15 cellular contexts compared by ENCODE assay signal in genomic region chr17:82235056-82235774, GRCh38. TPM values are rescaled to one million over a fixed set of nuclear protein-coding genes. Genes with fewer than 3 reads are reported as not detected.
DNase-seq lines count a peak whose midpoint lies in the region; ATAC-seq, FAIRE-seq and TF ChIP-seq lines count a peak whose summit lies in the region.
"Had no signal": no experiment of that assay in that cellular context is flagged by ENCODE, and none has a peak within 500 bp of the region (broad histone marks: within the 10 kb centered on the region; RNA-seq: fewer than 3 reads in every experiment).

No MANE protein-coding gene starts in this region.

- peaks cover 6% of the 10 kb centered on the region for H3K36me3 Mint-ChIP-seq in endodermal cell (ENCODE audit: low read depth)

- peak overlapping the region; percentile 11 for H3K27ac ChIP-seq in AG04450 (ENCODE audit: low read depth, low read length)
- no peak overlapping the region for H3K27ac ChIP-seq in IMR-90 (ENCODE audit: insufficient read depth, low read length)
- H3K27ac ChIP-seq in endodermal cell (ENCODE audit: low read depth, low read length) = no peak overlapping the region
- peak overlapping the region; percentile 90 to 98 (median 93) for H3K27ac ChIP-seq in gastrocnemius medialis
- H3K27ac ChIP-seq in small intestine (ENCODE audit: low read depth in 1 of 2, low read length in 1 of 2) = no peak overlapping the region
- H3K27ac ChIP-seq: KMS-11 had no signal

- H2AK9ac ChIP-seq in IMR-90 (replicated peaks; ENCODE audit: low read depth, low read length, poor library complexity) = peak overlapping the region; percentile 96

- H3K4me1 ChIP-seq in IMR-90 (ENCODE audit: control insufficient read depth, insufficient read depth, low read length) (peaks cover 50% of the 10 kb centered on the region), endodermal cell (ENCODE audit: control insufficient read depth, insufficient read depth, low read length) (peaks cover 9% of the 10 kb centered on the region), gastrocnemius medialis (peaks cover 74 to 89% of the 10 kb centered on the region in 2 donors), small intestine (ENCODE audit: control insufficient read depth in 2 of 2, insufficient read depth in 1 of 2, low read depth in 1 of 2, low read length in 1 of 2) (peaks cover 2 to 6% of the 10 kb centered on the region in 2 donors)

- H2AFZ ChIP-seq in IMR-90 (replicated peaks; ENCODE audit: low read length, poor library complexity) = no peak overlapping the region

- H3K79me1 ChIP-seq in IMR-90 (ENCODE audit: low read depth in 1 of 2, low read length in 2 of 2) = peaks cover 8 to 68% of the 10 kb centered on the region in 2 experiments; a peak in 3 of 4 replicates

- 0 out of 2 replicates have a peak overlapping the region, but pooled peaks have one; percentile 1 for H2AK5ac ChIP-seq in IMR-90 (ENCODE audit: low read depth, low read length)

- intact Hi-C loops in IMR-90 (cut with micrococcal nuclease) = no loop called here
- intact Hi-C loops in gastrocnemius medialis (cut with DNase I; ENCODE audit: low total_unique reads) = loop anchor here (5.0 kb wide), 1 partner anchor 198 kb away; the partner anchor contains the start of gene DCXR

- dilution Hi-C loops in IMR-90 (cut with HindIII; ENCODE audit: low sequenced_read_pairs, unreplicated experiment) = no loop called here

- no peak overlapping the region for H2BK5ac ChIP-seq in IMR-90 (ENCODE audit: low read depth, low read length, poor library complexity, severe bottlenecking)

- no peak for TF ChIP-seq RAD21 in IMR-90 (IDR thresholded peaks at IDR 0.05; ENCODE audit: low read length)

- no peak overlapping the region for H3K18ac ChIP-seq in IMR-90 (ENCODE audit: low read depth, low read length)

- H3K27me3 Mint-ChIP-seq in endodermal cell (ENCODE audit: insufficient read depth) = peaks cover 1% of the 10 kb centered on the region

- no peak overlapping the region for H4K5ac ChIP-seq in IMR-90 (ENCODE audit: low read depth, low read length)

- no peak overlapping the region for H3K27ac Mint-ChIP-seq in endodermal cell

- ATAC-seq in IMR-90 (ENCODE audit: low read depth) = no peak
- peak; percentile 26 to 33 for ATAC-seq in gastrocnemius medialis

- H3K9me3 Mint-ChIP-seq in endodermal cell = no peaks in the 10 kb centered on the region

- no peak for FAIRE-seq in small intestine (lab: Jason Lieb, UNC)

- H3K4me2 ChIP-seq in IMR-90 (ENCODE audit: low read depth, low read length) = peak overlapping the region; percentile 12; the same call in 1 of the 2 replicates
- H3K4me2 ChIP-seq: KMS-11 had no signal

- BruUV-seq in IMR-90 (replicated peaks; lab: Mats Ljungman, UMichigan) = no TSS peak

- no peaks in the 10 kb centered on the region for H3K27me3 ChIP-seq in AG04450 (ENCODE audit: control insufficient read depth, insufficient read depth, low read length)
- no peaks in the 10 kb centered on the region for H3K27me3 ChIP-seq in IMR-90 (ENCODE audit: control insufficient read depth, insufficient read depth, low read length)
- H3K27me3 ChIP-seq in endodermal cell (ENCODE audit: control insufficient read depth, insufficient read depth, low read length, poor library complexity, severe bottlenecking) = peaks cover 5% of the 10 kb centered on the region
- no peaks in the 10 kb centered on the region for H3K27me3 ChIP-seq in gastrocnemius medialis
- no peaks in the 10 kb centered on the region for H3K27me3 ChIP-seq in small intestine (ENCODE audit: control insufficient read depth in 2 of 2, insufficient read depth in 2 of 2, low read length in 2 of 2)
- H3K27me3 ChIP-seq: left lung, tibial artery had no signal

- in situ Hi-C loops in IMR-90 (cut with MboI; ENCODE audit: low sequenced_read_pairs) = no loop called here
- in situ Hi-C loops in gastrocnemius medialis (cut with MboI; ENCODE audit: low sequenced_read_pairs in 4 of 4) = no loop called here

- TF ChIP-seq CTCF in AG04450 (IDR thresholded peaks at IDR 0.05; ENCODE audit: low read depth, low read length) = no peak
- TF ChIP-seq CTCF in IMR-90 (conservative IDR thresholded peaks at IDR 0.05; ENCODE audit: low read depth, low read length) = no peak
- TF ChIP-seq CTCF in endodermal cell (conservative IDR thresholded peaks at IDR 0.05) = no peak
- no peak for TF ChIP-seq CTCF in gastrocnemius medialis (IDR thresholded peaks at IDR 0.05 in 4 of 5, conservative IDR thresholded peaks at IDR 0.05 in 1 of 5)

- CTCF ChIA-PET in AG04450 (lab: Charles Lee) (interaction anchor here (1.2 kb wide), 1 partner anchor 29 kb away, joined by 5 read pairs; no protein-coding TSS in a partner anchor), IMR-90 (lab: Yijun Ruan, JAX) (no interaction called here)

- no peak overlapping the region for H3K4me3 ChIP-seq in AG04450 (ENCODE audit: low read depth, low read length)
- H3K4me3 ChIP-seq in IMR-90 (ENCODE audit: insufficient read depth, low read depth, low read length) = no peak overlapping the region
- H3K4me3 ChIP-seq in endodermal cell (ENCODE audit: low read length) = no peak overlapping the region
- H3K4me3 ChIP-seq in gastrocnemius medialis = peak overlapping the region; percentile 25 to 58 (median 36)
- H3K4me3 ChIP-seq in small intestine (ENCODE audit: low read depth in 1 of 2, low read length in 2 of 2) = no peak overlapping the region
- H3K4me3 ChIP-seq: left lung, tibial artery had no signal

- TF ChIP-seq POLR2A in IMR-90 (IDR thresholded peaks at IDR 0.05; ENCODE audit: low read depth, low read length) (no peak), gastrocnemius medialis (IDR thresholded peaks at IDR 0.05) (no peak)

- H3K14ac ChIP-seq in IMR-90 (replicated peaks; ENCODE audit: low read depth, low read length) = no peak overlapping the region

- no peak overlapping the region for H3K56ac ChIP-seq in IMR-90 (ENCODE audit: extremely low read depth, insufficient read depth, low read length)

- WGBS in IMR-90 (ENCODE audit: extremely low coverage in 2 of 2, insufficient read length in 1 of 2), 2 experiments = 75% methylated on average over 8 of the region's 19 CpGs; no CpG with 5 or more reads in 1 of the 2 experiments
- WGBS in endodermal cell (ENCODE audit: insufficient coverage in 1 of 2, insufficient read length in 1 of 2), 2 experiments = 90 to 91% methylated on average over 10 to 19 of the region's 19 CpGs
- WGBS in small intestine, 3 donors = 71 to 83% (median 79%) methylated on average over 19 of the region's 19 CpGs

- H3K4ac ChIP-seq in IMR-90 (ENCODE audit: low read depth, low read length) = no peak overlapping the region

- H3K23ac ChIP-seq in IMR-90 (ENCODE audit: low read depth, low read length) = no peak overlapping the region

- H3K9ac ChIP-seq in IMR-90 (ENCODE audit: low read depth, low read length) (peak overlapping the region; percentile 12; the same call in 1 of the 2 replicates), endodermal cell (ENCODE audit: extremely low read depth, low read length, poor library complexity, severe bottlenecking) (no peak overlapping the region)
- H3K9ac ChIP-seq: KMS-11 had no signal

- peaks cover 5% of the 10 kb centered on the region for H3K4me1 Mint-ChIP-seq in endodermal cell

- no peak overlapping the region for H2BK120ac ChIP-seq in IMR-90 (ENCODE audit: low read depth, low read length)

- POLR2A ChIA-PET in AG04450 (lab: Yijun Ruan, JAX) = interaction anchor here (0.6 to 1.2 kb wide), 4 partner anchors 9 to 23 kb away, joined by 3 to 7 read pairs (median 4); partner anchors contain the start of gene CCDC57
- POLR2A ChIA-PET in IMR-90 (lab: Charles Lee; ENCODE audit: unreplicated experiment) = interaction anchor here (0.5 kb wide), 2 partner anchors 14 to 58 kb away, joined by 3 read pairs; no protein-coding TSS in a partner anchor

- H3K36me3 ChIP-seq in IMR-90 (ENCODE audit: control insufficient read depth, insufficient read depth, low read length) (peaks cover 60% of the 10 kb centered on the region), endodermal cell (ENCODE audit: control insufficient read depth, insufficient read depth, low read length) (no peaks in the 10 kb centered on the region), gastrocnemius medialis (peaks cover 0 to 15% of the 10 kb centered on the region in 2 donors), small intestine (ENCODE audit: control insufficient read depth in 2 of 2, insufficient read depth in 2 of 2, low read length in 2 of 2) (peaks cover 0 to 5% of the 10 kb centered on the region in 2 donors)

- H2BK15ac ChIP-seq in IMR-90 (ENCODE audit: low read depth, low read length) = no peak overlapping the region

- 0 out of 4 replicates have a peak overlapping the region, but pooled peaks of 1 of the 2 experiments have one; percentile 3 for H4K8ac ChIP-seq in IMR-90 (ENCODE audit: low read depth in 2 of 2, low read length in 2 of 2)

- H3K9me1 ChIP-seq in IMR-90 (ENCODE audit: insufficient read depth, low read length) = no peaks in the 10 kb centered on the region

- H4K20me1 ChIP-seq in IMR-90 (ENCODE audit: insufficient read depth, low read length) = peaks cover 100% of the 10 kb centered on the region

- no peak overlapping the region for H4K91ac ChIP-seq in IMR-90 (ENCODE audit: insufficient read depth, low read depth, low read length)

- no peak overlapping the region for H3K4me3 Mint-ChIP-seq in endodermal cell

- no peak overlapping the region for H2BK20ac ChIP-seq in IMR-90 (ENCODE audit: low read depth, low read length)

- DNase-seq in AG04450 (ENCODE audit: low read depth, low spot score) (no peak), IMR-90 (no peak), endodermal cell (peak; percentile 57), gastrocnemius medialis (peak; percentile 69 to 92), OCI-M1 (lab: John Stamatoyannopoulos, UW) (no peak), small intestine (no peak), HPDE6-E6E7 (ENCODE audit: extremely low spot score) (no peak), NCI-H1048 (lab: John Stamatoyannopoulos, UW) (no peak)
- DNase-seq: EL, hippocampal formation, NCI-H1694 treated with DMSO at 0.1 percent for 48 hours, NCI-H774 had no signal

- H3K9me3 ChIP-seq in AG04450 (ENCODE audit: control insufficient read depth, insufficient read depth, low read length) (no peaks in the 10 kb centered on the region; the same call in 1 of the 2 replicates), IMR-90 (ENCODE audit: control insufficient read depth, insufficient read depth, low read length) (no peaks in the 10 kb centered on the region), endodermal cell (ENCODE audit: control insufficient read depth, low read length) (no peaks in the 10 kb centered on the region), gastrocnemius medialis (no peaks in the 10 kb centered on the region), small intestine (ENCODE audit: control insufficient read depth, low read depth) (no peaks in the 10 kb centered on the region)
- H3K9me3 ChIP-seq: left lung, tibial artery had no signal

RNA-seq across cellular contexts. Expression of gene SLC16A3, which starts 6.4 kb away (rescaled TPM):
- polyA plus RNA-seq in AG04450 (2011; rRNA removed) (61.7 and 80.3 TPM in 2 replicates), IMR-90 (2012; rRNA removed) (181 and 204 TPM in 2 replicates), small intestine (10 to 100 TPM in 1 of 3 donors, 1 to 10 TPM in 2; 5.4 to 33.2 (median 7.8) TPM)
- polyA minus RNA-seq in AG04450 (2011; rRNA and poly(A)+ RNA removed) = 49.6 and 71.2 TPM in 2 replicates
- total RNA-seq in IMR-90 (2012; rRNA removed) (49.1 and 49.7 TPM in 2 replicates), endodermal cell (10 to 100 TPM; 31.8 to 39.7 TPM), gastrocnemius medialis (100 to 1,000 TPM in 2 of 4 donors, 10 to 100 TPM in 2; 46.0 to 173 (median 126) TPM)
- polyA plus RNA-seq in IMR-90 (2012; cell fraction: cytosol; rRNA removed) = 128 and 499 TPM in 2 replicates
- polyA plus RNA-seq in IMR-90 (2012; cell fraction: nucleus; rRNA removed; ENCODE audit: low replicate concordance) = 77.3 and 325 TPM in 2 replicates
- 31.8 TPM for polyA plus RNA-seq in endodermal cell (2013, experiment 1 of 2)
- 26.2 TPM for polyA plus RNA-seq in endodermal cell (2013, experiment 2 of 2)

RNA-seq across cellular contexts. Expression of gene CCDC57, which starts 22.6 kb away (rescaled TPM):
- polyA plus RNA-seq in AG04450 (2011; rRNA removed) (11.1 and 13.2 TPM in 2 replicates), IMR-90 (2012; rRNA removed) (31.3 and 32.4 TPM in 2 replicates), small intestine (10 to 100 TPM; 36.7 to 97.3 (median 47.7) TPM)
- polyA minus RNA-seq in AG04450 (2011; rRNA and poly(A)+ RNA removed) = 15.9 and 16.9 TPM in 2 replicates
- total RNA-seq in IMR-90 (2012; rRNA removed) (6.9 and 7.3 TPM in 2 replicates), endodermal cell (10 to 100 TPM; 61.8 to 82.8 TPM), gastrocnemius medialis (10 to 100 TPM in 1 of 4 donors, 1 to 10 TPM in 3; 3.7 to 11.3 (median 5.1) TPM)
- 5.1 and 6.2 TPM in 2 replicates for polyA plus RNA-seq in IMR-90 (2012; cell fraction: cytosol; rRNA removed)
- 259 and 322 TPM in 2 replicates for polyA plus RNA-seq in IMR-90 (2012; cell fraction: nucleus; rRNA removed; ENCODE audit: low replicate concordance)
- polyA plus RNA-seq in endodermal cell (2013, experiment 1 of 2) = 25.7 TPM
- 22.9 TPM for polyA plus RNA-seq in endodermal cell (2013, experiment 2 of 2)

RNA-seq across cellular contexts. Expression of gene CSNK1D, which starts 38.3 kb away (rescaled TPM):
- polyA plus RNA-seq in AG04450 (2011; rRNA removed) (74.4 and 89.9 TPM in 2 replicates), IMR-90 (2012; rRNA removed) (144 and 186 TPM in 2 replicates), small intestine (100 to 1,000 TPM; 111 to 148 (median 146) TPM)
- 101 and 105 TPM in 2 replicates for polyA minus RNA-seq in AG04450 (2011; rRNA and poly(A)+ RNA removed)
- total RNA-seq in IMR-90 (2012; rRNA removed) (38.3 and 47.1 TPM in 2 replicates), endodermal cell (100 to 1,000 TPM; 104 to 143 TPM), gastrocnemius medialis (10 to 100 TPM; 34.0 to 55.2 (median 47.3) TPM)
- polyA plus RNA-seq in IMR-90 (2012; cell fraction: cytosol; rRNA removed) = 131 and 159 TPM in 2 replicates
- polyA plus RNA-seq in IMR-90 (2012; cell fraction: nucleus; rRNA removed; ENCODE audit: low replicate concordance) = 373 and 817 TPM in 2 replicates
- polyA plus RNA-seq in endodermal cell (2013, experiment 1 of 2) = 101 TPM
- 74.7 TPM for polyA plus RNA-seq in endodermal cell (2013, experiment 2 of 2)

Comparison
In these comparisons a context has a peak if more than half of its experiments do, and no peak if none do; other contexts are left out.
1. DNase-seq: peak in endodermal cell (single experiment) and gastrocnemius medialis (2 of 2); none in AG04450 (single experiment), IMR-90 (single experiment), OCI-M1 (single experiment), small intestine (single experiment), HPDE6-E6E7 (single experiment) and NCI-H1048 (single experiment).
2. H3K27ac ChIP-seq: peak in AG04450 (single experiment) and gastrocnemius medialis (4 of 4); none in IMR-90 (single experiment), endodermal cell (single experiment) and small intestine (0 of 2).
3. H3K4me3 ChIP-seq: peak in gastrocnemius medialis (4 of 4); none in AG04450 (single experiment), IMR-90 (single experiment), endodermal cell (single experiment) and small intestine (0 of 2).